21 cellular contexts compared by ENCODE assay signal in genomic region chr22:30941363-30941740, GRCh38. TPM values are rescaled to one million over a fixed set of nuclear protein-coding genes. Genes with fewer than 3 reads are reported as not detected.
DNase-seq lines count a peak whose midpoint lies in the region; ATAC-seq, FAIRE-seq and TF ChIP-seq lines count a peak whose summit lies in the region.
"Had no signal": no experiment of that assay in that cellular context is flagged by ENCODE, and none has a peak within 500 bp of the region (broad histone marks: within the 10 kb centered on the region; RNA-seq: fewer than 3 reads in every experiment).

No MANE protein-coding gene starts in this region.

- peaks cover 82% of the 10 kb centered on the region for H3K36me3 ChIP-seq in astrocyte (ENCODE audit: insufficient read depth, low read length)
- peaks cover 8% of the 10 kb centered on the region for H3K36me3 ChIP-seq in neural progenitor cell

- H3K27me3 Mint-ChIP-seq in activated CD8-positive, alpha-beta memory T cell treated with anti-CD3 and anti-CD28 coated beads, Interleukin-2, amount 10 ng/mL, durations not matched to agents 7 days and 5 days = no peaks in the 10 kb centered on the region
- no peaks in the 10 kb centered on the region for H3K27me3 Mint-ChIP-seq in activated CD4-positive, alpha-beta memory T cell treated with anti-CD3 and anti-CD28 coated beads, Interleukin-2, amount 10 ng/mL, durations not matched to agents 7 days and 5 days
- no peaks in the 10 kb centered on the region for H3K27me3 Mint-ChIP-seq in astrocyte (ENCODE audit: low read depth, unreplicated experiment)
- peaks cover 2% of the 10 kb centered on the region for H3K27me3 Mint-ChIP-seq in neural progenitor cell (ENCODE audit: insufficient read depth, low read depth)
- H3K27me3 Mint-ChIP-seq: naive B cell had no signal

- H3K27me3 ChIP-seq in astrocyte (ENCODE audit: insufficient read depth, low read length) = no peaks in the 10 kb centered on the region
- H3K27me3 ChIP-seq in neural progenitor cell = no peaks in the 10 kb centered on the region

- H3F3A ChIP-seq in neural progenitor cell (ENCODE audit: low read depth) = peaks cover 3% of the 10 kb centered on the region

- FAIRE-seq in astrocyte (lab: Jason Lieb, UNC) = no peak
- FAIRE-seq: H54 had no signal

- H3K4me2 ChIP-seq in astrocyte (ENCODE audit: low read length) (no peak overlapping the region), neural progenitor cell (no peak overlapping the region)

- ATAC-seq in activated CD8-positive, alpha-beta memory T cell treated with anti-CD3 and anti-CD28 coated beads, Interleukin-2, amount 10 ng/mL, durations not matched to agents 7 days and 5 days = no peak
- ATAC-seq in GM19467 (IDR thresholded peaks at IDR 0.05; ENCODE audit: unreplicated experiment) (no peak), GM21576 (IDR thresholded peaks at IDR 0.05; ENCODE audit: unreplicated experiment) (no peak)
- ATAC-seq: Right ventricle myocardium inferior, sciatic nerve had no signal

- no peak overlapping the region for H3K4me3 Mint-ChIP-seq in activated CD8-positive, alpha-beta memory T cell treated with anti-CD3 and anti-CD28 coated beads, Interleukin-2, amount 10 ng/mL, durations not matched to agents 7 days and 5 days
- H3K4me3 Mint-ChIP-seq in activated CD4-positive, alpha-beta memory T cell treated with anti-CD3 and anti-CD28 coated beads, Interleukin-2, amount 10 ng/mL, durations not matched to agents 7 days and 5 days = peak overlapping the region; percentile 77
- H3K4me3 Mint-ChIP-seq in astrocyte (ENCODE audit: unreplicated experiment) = no peak overlapping the region
- no peak overlapping the region for H3K4me3 Mint-ChIP-seq in neural progenitor cell

- DNase-seq in activated CD8-positive, alpha-beta memory T cell treated with anti-CD3 and anti-CD28 coated beads, Interleukin-2, amount 10 ng/mL, durations not matched to agents 7 days and 5 days = no peak
- DNase-seq in activated CD8-positive, alpha-beta memory T cell treated with anti-CD3 and anti-CD28 coated beads, Interleukin-2, amount 50 U/mL, for 4 hours = no peak
- no peak for DNase-seq in activated CD4-positive, alpha-beta memory T cell treated with anti-CD3 and anti-CD28 coated beads, Interleukin-2, amount 10 ng/mL, durations not matched to agents 7 days and 5 days
- DNase-seq in astrocyte (ENCODE audit: low read depth) (no peak), neural progenitor cell (ENCODE audit: low spot score) (no peak), OCI-M1 (lab: John Stamatoyannopoulos, UW) (no peak)
- DNase-seq: aorta, caudate nucleus, foreskin fibroblast, mesendoderm, naive B cell, NCI-H1048, NCI-H1930, NCI-H226, NCI-H748 treated with DMSO at 0.1 percent for 48 hours had no signal

- H3K4me1 ChIP-seq in astrocyte (ENCODE audit: insufficient read depth, low read length) = no peaks in the 10 kb centered on the region
- H3K4me1 ChIP-seq in neural progenitor cell = peaks cover 5% of the 10 kb centered on the region
- H3K4me1 ChIP-seq: parathyroid adenoma had no signal

- TF ChIP-seq CTCF in astrocyte (IDR thresholded peaks at IDR 0.05; ENCODE audit: insufficient read depth, low read depth, low read length) (no peak), neural progenitor cell (IDR thresholded peaks at IDR 0.05) (no peak)

- peaks cover 60% of the 10 kb centered on the region for H3K4me1 Mint-ChIP-seq in activated CD8-positive, alpha-beta memory T cell treated with anti-CD3 and anti-CD28 coated beads, Interleukin-2, amount 10 ng/mL, durations not matched to agents 7 days and 5 days
- H3K4me1 Mint-ChIP-seq in activated CD4-positive, alpha-beta memory T cell treated with anti-CD3 and anti-CD28 coated beads, Interleukin-2, amount 10 ng/mL, durations not matched to agents 7 days and 5 days = peaks cover 83% of the 10 kb centered on the region
- H3K4me1 Mint-ChIP-seq in astrocyte (ENCODE audit: low read depth, unreplicated experiment) = peaks cover 10% of the 10 kb centered on the region
- peaks cover 4% of the 10 kb centered on the region for H3K4me1 Mint-ChIP-seq in neural progenitor cell

- peak overlapping the region; percentile 77 for H3K27ac Mint-ChIP-seq in activated CD8-positive, alpha-beta memory T cell treated with anti-CD3 and anti-CD28 coated beads, Interleukin-2, amount 10 ng/mL, durations not matched to agents 7 days and 5 days
- peak overlapping the region; percentile 91 for H3K27ac Mint-ChIP-seq in activated CD4-positive, alpha-beta memory T cell treated with anti-CD3 and anti-CD28 coated beads, Interleukin-2, amount 10 ng/mL, durations not matched to agents 7 days and 5 days
- peak overlapping the region; percentile 16 for H3K27ac Mint-ChIP-seq in astrocyte (ENCODE audit: unreplicated experiment)
- peak overlapping the region; percentile 77 for H3K27ac Mint-ChIP-seq in neural progenitor cell

- H3K9me3 ChIP-seq in astrocyte (ENCODE audit: insufficient read depth, low read depth, low read length) (no peaks in the 10 kb centered on the region), neural progenitor cell (ENCODE audit: low read depth) (no peaks in the 10 kb centered on the region)

- POLR2A ChIA-PET in activated CD4-positive, alpha-beta memory T cell treated with anti-CD3 and anti-CD28 coated beads, Interleukin-2, amount 10 ng/mL, durations not matched to agents 7 days and 5 days (lab: Charles Lee) = interaction anchor here (0.8 to 4.0 kb wide), 8 partner anchors 9 to 349 kb away, joined by 3 to 45 read pairs (median 4); partner anchors contain the start of genes MORC2, RNF185 and TUG1

- H3K79me2 ChIP-seq in astrocyte (ENCODE audit: insufficient read depth, low read length) (peaks cover 2% of the 10 kb centered on the region), neural progenitor cell (ENCODE audit: low read depth) (peaks cover 13% of the 10 kb centered on the region)
- H3K79me2 ChIP-seq: parathyroid adenoma had no signal

- H3K4me3 ChIP-seq in astrocyte (ENCODE audit: insufficient read depth, low read depth, low read length) (no peak overlapping the region), neural progenitor cell (no peak overlapping the region)

- peaks cover 71% of the 10 kb centered on the region for H3K36me3 Mint-ChIP-seq in activated CD8-positive, alpha-beta memory T cell treated with anti-CD3 and anti-CD28 coated beads, Interleukin-2, amount 10 ng/mL, durations not matched to agents 7 days and 5 days
- H3K36me3 Mint-ChIP-seq in activated CD4-positive, alpha-beta memory T cell treated with anti-CD3 and anti-CD28 coated beads, Interleukin-2, amount 10 ng/mL, durations not matched to agents 7 days and 5 days (ENCODE audit: low read depth) = peaks cover 84% of the 10 kb centered on the region
- H3K36me3 Mint-ChIP-seq in astrocyte (ENCODE audit: low read depth, unreplicated experiment) (peaks cover 41% of the 10 kb centered on the region), neural progenitor cell (peaks cover 56% of the 10 kb centered on the region)

- no peak overlapping the region for H3K9ac ChIP-seq in astrocyte (ENCODE audit: low read length)
- no peak overlapping the region for H3K9ac ChIP-seq in neural progenitor cell
- H3K9ac ChIP-seq: parathyroid adenoma had no signal

- H3K27ac ChIP-seq in astrocyte (ENCODE audit: low read depth, low read length) (no peak overlapping the region), neural progenitor cell (no peak overlapping the region)
- H3K27ac ChIP-seq: parathyroid adenoma had no signal

- H2AFZ ChIP-seq in astrocyte (ENCODE audit: low read depth, low read length) = no peak overlapping the region
- H2AFZ ChIP-seq in neural progenitor cell (replicated peaks) = no peak overlapping the region
- H2AFZ ChIP-seq: parathyroid adenoma had no signal

- CTCF ChIA-PET in activated CD8-positive, alpha-beta memory T cell treated with anti-CD3 and anti-CD28 coated beads, Interleukin-2, amount 10 ng/mL, durations not matched to agents 7 days and 5 days (lab: Charles Lee) = interaction anchor here (1.0 to 1.8 kb wide), 4 partner anchors 28 to 306 kb away, joined by 3 to 5 read pairs (median 4); partner anchors contain the start of genes MORC2, SLC35E4 and TUG1
- CTCF ChIA-PET in activated CD4-positive, alpha-beta memory T cell treated with anti-CD3 and anti-CD28 coated beads, Interleukin-2, amount 10 ng/mL, durations not matched to agents 7 days and 5 days (lab: Charles Lee) = interaction anchor here (0.8 to 3.6 kb wide), 5 partner anchors 19 to 307 kb away, joined by 4 to 20 read pairs (median 11); partner anchors contain the start of genes MORC2 and TUG1

- H4K20me1 ChIP-seq in astrocyte (ENCODE audit: insufficient read depth, low read length) = peaks cover 14% of the 10 kb centered on the region
- peaks cover 9% of the 10 kb centered on the region for H4K20me1 ChIP-seq in neural progenitor cell (ENCODE audit: low read depth)

- H3K9me3 Mint-ChIP-seq in activated CD8-positive, alpha-beta memory T cell treated with anti-CD3 and anti-CD28 coated beads, Interleukin-2, amount 10 ng/mL, durations not matched to agents 7 days and 5 days (ENCODE audit: low read depth) = no peaks in the 10 kb centered on the region
- no peaks in the 10 kb centered on the region for H3K9me3 Mint-ChIP-seq in activated CD4-positive, alpha-beta memory T cell treated with anti-CD3 and anti-CD28 coated beads, Interleukin-2, amount 10 ng/mL, durations not matched to agents 7 days and 5 days
- H3K9me3 Mint-ChIP-seq in astrocyte (ENCODE audit: unreplicated experiment) (no peaks in the 10 kb centered on the region), neural progenitor cell (no peaks in the 10 kb centered on the region)
- H3K9me3 Mint-ChIP-seq: naive B cell had no signal

RNA-seq across cellular contexts. Expression of gene MORC2, which starts 27.2 kb away (rescaled TPM):
- 10 to 100 TPM; 27.0 to 28.7 TPM for total RNA-seq in activated CD8-positive, alpha-beta memory T cell treated with anti-CD3 and anti-CD28 coated beads, Interleukin-2, amount 10 ng/mL, durations not matched to agents 7 days and 5 days
- 10 to 100 TPM; 39.7 to 40.2 TPM for total RNA-seq in activated CD4-positive, alpha-beta memory T cell treated with anti-CD3 and anti-CD28 coated beads, Interleukin-2, amount 10 ng/mL, durations not matched to agents 7 days and 5 days
- total RNA-seq in astrocyte (39.7 and 45.9 TPM in 2 replicates), neural progenitor cell (ENCODE audit: low replicate concordance) (29.8 and 35.0 TPM in 2 replicates)

RNA-seq across cellular contexts. Expression of gene TUG1, which starts 27.7 kb away (rescaled TPM):
- total RNA-seq in activated CD8-positive, alpha-beta memory T cell treated with anti-CD3 and anti-CD28 coated beads, Interleukin-2, amount 10 ng/mL, durations not matched to agents 7 days and 5 days = 10 to 100 TPM; 56.7 to 69.8 TPM
- 10 to 100 TPM; 71.2 to 72.5 TPM for total RNA-seq in activated CD4-positive, alpha-beta memory T cell treated with anti-CD3 and anti-CD28 coated beads, Interleukin-2, amount 10 ng/mL, durations not matched to agents 7 days and 5 days
- total RNA-seq in astrocyte = 107 and 121 TPM in 2 replicates
- 130 and 136 TPM in 2 replicates for total RNA-seq in neural progenitor cell (ENCODE audit: low replicate concordance)

Comparison
In these comparisons a context has a peak if more than half of its experiments do, and no peak if none do; other contexts are left out.
1. H3K27ac Mint-ChIP-seq: peak in every context shown above with its lines; median percentile 91 in activated CD4-positive, alpha-beta memory T cell treated with anti-CD3 and anti-CD28 coated beads, Interleukin-2, amount 10 ng/mL, durations not matched to agents 7 days and 5 days; 77 in activated CD8-positive, alpha-beta memory T cell treated with anti-CD3 and anti-CD28 coated beads, Interleukin-2, amount 10 ng/mL, durations not matched to agents 7 days and 5 days; 77 in neural progenitor cell; 16 in astrocyte.